8 cellular contexts compared by ENCODE assay signal in genomic region chr11:67117667-67118058, GRCh38. TPM values are rescaled to one million over a fixed set of nuclear protein-coding genes. Genes with fewer than 3 reads are reported as not detected.
A peak's percentile ranks its signal among the peaks of the same experiment; 100 is the strongest.
DNase-seq lines count a peak whose midpoint lies in the region; ATAC-seq and TF ChIP-seq lines count a peak whose summit lies in the region.

No MANE protein-coding gene starts in this region.

- peak overlapping the region; percentile 48 for H3K4me3 Mint-ChIP-seq in stimulated activated memory B cell treated with anti-CD40 and anti-IgM and Interleukin-4, amounts not matched to agents 10 μg/mL and 1 μg/mL and 100 μg/mL, for 72 hours

- no peak for ATAC-seq in stimulated activated memory B cell treated with anti-CD40 and anti-IgM and Interleukin-4, amounts not matched to agents 10 μg/mL and 1 μg/mL and 100 μg/mL, for 72 hours
- no peak for ATAC-seq in HG03025 (IDR thresholded peaks at IDR 0.05; ENCODE audit: low FRiP score, unreplicated experiment)

- no peaks in the 10 kb centered on the region for H3K9me3 Mint-ChIP-seq in stimulated activated memory B cell treated with anti-CD40 and anti-IgM and Interleukin-4, amounts not matched to agents 10 μg/mL and 1 μg/mL and 100 μg/mL, for 72 hours

- H3K4me1 Mint-ChIP-seq in stimulated activated memory B cell treated with anti-CD40 and anti-IgM and Interleukin-4, amounts not matched to agents 10 μg/mL and 1 μg/mL and 100 μg/mL, for 72 hours: peaks cover 55% of the 10 kb centered on the region

- DNase-seq in HEK293T (ENCODE audit: extremely low spot score): no peak
- peak; percentile 18 for DNase-seq in T-helper 22 cell (ENCODE audit: low read depth)
- peak; percentile 44 for DNase-seq in cerebellum (ENCODE audit: low spot score)
- peak; percentile 20 to 87 for DNase-seq in lower leg skin (ENCODE audit: low spot score in 2 of 2)
- DNase-seq in A172 (ENCODE audit: low spot score): no peak
- DNase-seq in inferior parietal cortex (ENCODE audit: extremely low spot score): no peak

- no peaks in the 10 kb centered on the region for H3K27me3 Mint-ChIP-seq in stimulated activated memory B cell treated with anti-CD40 and anti-IgM and Interleukin-4, amounts not matched to agents 10 μg/mL and 1 μg/mL and 100 μg/mL, for 72 hours

- intact Hi-C loops in lower leg skin (cut with DNase I; ENCODE audit: low total_unique reads): no loop called here

- H3K36me3 Mint-ChIP-seq in stimulated activated memory B cell treated with anti-CD40 and anti-IgM and Interleukin-4, amounts not matched to agents 10 μg/mL and 1 μg/mL and 100 μg/mL, for 72 hours: peaks cover 5% of the 10 kb centered on the region

- no peak overlapping the region for H3K4me3 ChIP-seq in lower leg skin (ENCODE audit: low read depth, poor library complexity, severe bottlenecking)

- CTCF ChIA-PET in HEK293T (lab: Yijun Ruan, JAX): interaction anchor here (1.5 kb wide), 1 partner anchor 35 kb away, joined by 4 read pairs; no protein-coding TSS in a partner anchor

- TF ChIP-seq POLR2A in lower leg skin (IDR thresholded peaks at IDR 0.05): no peak

- 22% methylated on average over 10 to 14 of the region's 44 CpGs for WGBS in lower leg skin, 2 donors

- POLR2A ChIA-PET in HEK293T (lab: Yijun Ruan, JAX): interaction anchor here (1.3 kb wide), 1 partner anchor 15 kb away, joined by 3 read pairs; no protein-coding TSS in a partner anchor

- no peak overlapping the region for H3K27ac Mint-ChIP-seq in stimulated activated memory B cell treated with anti-CD40 and anti-IgM and Interleukin-4, amounts not matched to agents 10 μg/mL and 1 μg/mL and 100 μg/mL, for 72 hours

- TF ChIP-seq CTCF in lower leg skin (IDR thresholded peaks at IDR 0.05): no peak

TF ChIP-seq in HEK293T, 16 proteins besides CTCF, POLR2A, EP300 and RAD21:
- TF ChIP-seq L3MBTL2 (conservative IDR thresholded peaks at IDR 0.05) (peak; percentile 5; the same call in 1 of the 2 replicates), FOXA1 (IDR thresholded peaks at IDR 0.05) (no peak)

RNA-seq across cellular contexts. Expression of gene KDM2A, which starts 1.4 kb away (rescaled TPM):
- total RNA-seq in cerebellum (63.9 TPM), lower leg skin (10 to 100 TPM; 64.5 to 84.0 (median 70.3) TPM)
- 18.2 and 27.9 TPM in 2 replicates for total RNA-seq in A172 (2014; rRNA removed; shearing (Covaris generic))

Comparison
In these comparisons a context has a peak if more than half of its experiments do, and no peak if none do; other contexts are left out.
1. DNase-seq: peak in T-helper 22 cell (single experiment), cerebellum (single experiment) and lower leg skin (2 of 2); none in HEK293T (single experiment), A172 (single experiment) and inferior parietal cortex (single experiment).